Comparison of ENCODE assay signal across 17 cellular contexts in genomic region chr13:103516009-103516795, GRCh38.
"Had no signal": no experiment of that assay in that cellular context is flagged by ENCODE, and none has a peak within 500 bp of the region (broad histone marks: within the 10 kb centered on the region; RNA-seq: fewer than 3 reads in every experiment).

No MANE protein-coding gene starts in this region.

- H3K27ac Mint-ChIP-seq: activated naive CD4-positive, alpha-beta T cell treated with anti-CD3 and anti-CD28 coated beads for 36 hours; activated naive CD8-positive, alpha-beta T cell treated with anti-CD3 and anti-CD28 coated beads, Interleukin-2, amount 50 U/mL, for 24 hours; activated T-helper 2 cell treated with anti-CD3 and anti-CD28 coated beads, Interferon-gamma antibody, Interleukin-2, Interleukin-4, amounts not matched to agents 10 μg/mL and 5 μg/mL and 100 μg/mL, durations not matched to agents 14 hours and 24 hours and 36 hours; stimulated activated naive CD8-positive, alpha-beta T cell treated with anti-CD3 and anti-CD28 coated beads, Interleukin-15, Interleukin-2, amounts not matched to agents 100 ng/mL and 50 ng/mL, for 24 hours had no signal

- DNase-seq: activated CD4-positive, alpha-beta T cell treated with anti-CD3 and anti-CD28 coated beads, Interleukin-2, amount 50 U/mL, for 48 hours; activated naive CD4-positive, alpha-beta T cell treated with anti-CD3 and anti-CD28 coated beads for 36 hours; activated naive CD8-positive, alpha-beta T cell treated with anti-CD3 and anti-CD28 coated beads, Interleukin-2, amount 50 U/mL, for 24 hours; activated T-cell treated with anti-CD3 and anti-CD28 coated beads, Interleukin-2, amount 50 U/mL, for 1 hour; aorta; cerebellar nuclear complex; effector memory CD4-positive, alpha-beta T cell; foreskin melanocyte; midbrain; pancreas; sigmoid colon; spleen; upper lobe of right lung had no signal

- H3K9me3 Mint-ChIP-seq: activated naive CD4-positive, alpha-beta T cell treated with anti-CD3 and anti-CD28 coated beads for 36 hours; activated naive CD8-positive, alpha-beta T cell treated with anti-CD3 and anti-CD28 coated beads, Interleukin-2, amount 50 U/mL, for 24 hours; activated T-helper 2 cell treated with anti-CD3 and anti-CD28 coated beads, Interferon-gamma antibody, Interleukin-2, Interleukin-4, amounts not matched to agents 10 μg/mL and 5 μg/mL and 100 μg/mL, durations not matched to agents 14 hours and 24 hours and 36 hours had no signal

- H3K27me3 ChIP-seq: pancreas, sigmoid colon, spleen, suprapubic skin, upper lobe of right lung had no signal

- H3K9me3 ChIP-seq: pancreas, sigmoid colon, suprapubic skin, upper lobe of right lung had no signal

- H3K27me3 Mint-ChIP-seq: activated naive CD8-positive, alpha-beta T cell treated with anti-CD3 and anti-CD28 coated beads, Interleukin-2, amount 50 U/mL, for 24 hours; stimulated activated naive CD8-positive, alpha-beta T cell treated with anti-CD3 and anti-CD28 coated beads, Interleukin-15, Interleukin-2, amounts not matched to agents 100 ng/mL and 50 ng/mL, for 24 hours had no signal

- H3K27ac ChIP-seq: pancreas, sigmoid colon, spleen, suprapubic skin, upper lobe of right lung had no signal

- H3K4me1 ChIP-seq: pancreas, sigmoid colon, spleen, suprapubic skin, upper lobe of right lung had no signal

- H3K36me3 ChIP-seq: pancreas, sigmoid colon, spleen, suprapubic skin, upper lobe of right lung had no signal

- ATAC-seq: activated naive CD8-positive, alpha-beta T cell treated with anti-CD3 and anti-CD28 coated beads, Interleukin-2, amount 50 U/mL, for 24 hours; upper lobe of right lung had no signal

- H3K4me3 ChIP-seq: lung, pancreas, sigmoid colon, spleen, suprapubic skin, upper lobe of right lung had no signal

- H3K4me1 Mint-ChIP-seq: activated naive CD8-positive, alpha-beta T cell treated with anti-CD3 and anti-CD28 coated beads, Interleukin-2, amount 50 U/mL, for 24 hours had no signal

- H3K4me3 Mint-ChIP-seq: activated naive CD4-positive, alpha-beta T cell treated with anti-CD3 and anti-CD28 coated beads for 36 hours; activated naive CD8-positive, alpha-beta T cell treated with anti-CD3 and anti-CD28 coated beads, Interleukin-2, amount 50 U/mL, for 24 hours; stimulated activated naive CD8-positive, alpha-beta T cell treated with anti-CD3 and anti-CD28 coated beads, Interleukin-15, Interleukin-2, amounts not matched to agents 100 ng/mL and 50 ng/mL, for 24 hours had no signal
